Comparison of ENCODE assay signal across 15 cellular contexts in the genomic region with DNA sequence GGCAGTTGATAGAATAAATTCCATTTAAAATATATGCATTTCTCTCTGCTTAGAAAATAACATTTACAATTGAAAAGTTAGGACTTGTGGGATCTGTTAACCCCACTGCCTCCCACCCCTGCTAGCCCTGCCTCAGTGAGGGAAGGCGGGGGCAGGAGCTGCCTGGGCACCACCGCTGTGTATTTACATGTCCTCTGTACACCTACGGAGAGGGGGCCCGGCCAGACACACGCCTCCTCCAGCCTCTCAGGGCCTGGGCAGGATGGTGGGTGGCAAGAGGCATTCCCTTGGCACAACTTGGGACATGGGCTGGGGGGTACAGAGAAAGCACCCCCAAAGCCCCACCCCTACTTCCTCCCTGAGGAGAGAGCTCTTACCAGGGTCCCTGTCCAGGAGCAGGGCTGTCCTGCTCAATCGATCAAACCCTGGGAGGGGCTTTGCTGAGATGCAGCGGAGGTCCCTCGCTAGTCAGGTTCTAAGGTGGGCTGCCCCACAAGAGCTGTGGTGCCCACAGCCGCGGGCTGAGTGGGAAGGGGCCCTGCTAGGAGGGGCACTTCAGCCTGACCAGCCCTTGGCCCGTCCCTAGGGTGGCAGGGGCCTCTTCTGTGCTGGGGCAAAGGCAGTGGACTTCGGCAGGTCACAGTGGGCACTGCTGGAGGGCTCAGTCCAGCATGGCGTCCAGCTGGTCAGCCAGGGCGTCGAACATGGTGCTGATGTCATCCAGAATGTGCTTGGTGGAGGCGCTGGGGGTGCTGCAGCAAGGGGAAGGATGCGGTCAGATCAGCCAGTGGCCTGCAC. TPM values are rescaled to one million over a fixed set of nuclear protein-coding genes. Genes with fewer than 3 reads are reported as not detected.
DNase-seq lines count a peak whose midpoint lies in the region; ATAC-seq, FAIRE-seq and TF ChIP-seq lines count a peak whose summit lies in the region.
"Had no signal": no experiment of that assay in that cellular context is flagged by ENCODE, and none has a peak within 500 bp of the region (broad histone marks: within the 10 kb centered on the region; RNA-seq: fewer than 3 reads in every experiment).

No MANE protein-coding gene starts in this region.

- TF ChIP-seq POLR2A in H1 (IDR thresholded peaks at IDR 0.05; ENCODE audit: control extremely low read depth in 1 of 2, low read depth in 2 of 2, low read length in 2 of 2) (no peak), uterus (IDR thresholded peaks at IDR 0.05) (no peak)

- TF ChIP-seq CTCF in PC-9 (conservative IDR thresholded peaks at IDR 0.05) (no peak), H1 (IDR thresholded peaks at IDR 0.05; ENCODE audit: control extremely low read depth in 1 of 3, insufficient read depth in 1 of 3, low read depth in 1 of 3, low read length in 3 of 3) (no peak), psoas muscle (IDR thresholded peaks at IDR 0.05) (no peak), uterus (IDR thresholded peaks at IDR 0.05) (no peak), GM13976 (IDR thresholded peaks at IDR 0.05; ENCODE audit: borderline replicate concordance, control extremely low read depth, extremely low read depth, insufficient read depth, missing control alignments) (no peak)

- H2BK12ac ChIP-seq in H1 (ENCODE audit: low read depth, low read length) = no peak overlapping the region

- H2BK15ac ChIP-seq in H1 (ENCODE audit: low read length) = no peak overlapping the region

- no peak overlapping the region for H3K18ac ChIP-seq in H1 (ENCODE audit: extremely low read depth, low read length)

- intact Hi-C loops in PC-9 (cut with micrococcal nuclease; ENCODE audit: unreplicated experiment) = no loop called here
- intact Hi-C loops in psoas muscle (cut with DNase I) = no loop called here
- intact Hi-C loops in uterus (cut with DNase I; ENCODE audit: low total_unique reads) = no loop called here

- H3K56ac ChIP-seq in H1 (replicated peaks; ENCODE audit: insufficient read length, low read depth, low read length) = no peak overlapping the region

- in situ Hi-C loops in GM13976 (cut with MboI; ENCODE audit: low sequenced_read_pairs, unreplicated experiment) = no loop called here

- H3K9me3 ChIP-seq in PC-9 (ENCODE audit: insufficient read depth, low read depth) (no peaks in the 10 kb centered on the region), H1 (ENCODE audit: insufficient read depth in 2 of 2, low read depth in 1 of 2, low read length in 1 of 2) (no peaks in the 10 kb centered on the region), psoas muscle (no peaks in the 10 kb centered on the region), uterus (no peaks in the 10 kb centered on the region)
- H3K9me3 ChIP-seq: right lobe of liver had no signal

- H3K23me2 ChIP-seq in H1 (ENCODE audit: low read depth, low read length) = no peaks in the 10 kb centered on the region

- H3K4me2 ChIP-seq in PC-9 (no peak overlapping the region), H1 (ENCODE audit: insufficient read depth in 1 of 2, low read depth in 2 of 2, low read length in 2 of 2) (no peak overlapping the region)

- CTCF ChIA-PET in PC-9 (lab: Charles Lee) = interaction anchor here (0.7 kb wide), 1 partner anchor 72 kb away, joined by 3 read pairs; no protein-coding TSS in a partner anchor
- CTCF ChIA-PET in H1 (lab: Charles Lee; ENCODE audit: partially characterized antibody) = interaction anchor here (0.6 to 8.2 kb wide), 9 partner anchors 15 to 342 kb away, joined by 3 to 67 read pairs (median 5); partner anchors contain the start of genes SMIM5 and TSEN54

- no peak overlapping the region for H3K4ac ChIP-seq in H1 (replicated peaks; ENCODE audit: insufficient read length, low read depth, low read length)

- no peak overlapping the region for H3K23ac ChIP-seq in H1 (ENCODE audit: insufficient read length)

- H3K27ac ChIP-seq in PC-9 = no peak overlapping the region
- no peak overlapping the region; the same call in 1 of the 2 replicates for H3K27ac ChIP-seq in H1 (ENCODE audit: low read depth, low read length)
- H3K27ac ChIP-seq in psoas muscle = peak overlapping the region; percentile 5
- H3K27ac ChIP-seq in uterus = peak overlapping the region; percentile 62 to 71
- H3K27ac ChIP-seq: right lobe of liver had no signal

- no peaks in the 10 kb centered on the region for H3K9me2 ChIP-seq in PC-9 (ENCODE audit: insufficient read depth)

- no peaks in the 10 kb centered on the region for H3K27me3 ChIP-seq in PC-9 (ENCODE audit: insufficient read depth, low read depth)
- no peaks in the 10 kb centered on the region for H3K27me3 ChIP-seq in H1 (replicated peaks in 1 of 4; ENCODE audit: control insufficient read depth in 3 of 4, extremely low read depth in 1 of 4, insufficient read depth in 3 of 4, low read length in 3 of 4)
- H3K27me3 ChIP-seq in psoas muscle (ENCODE audit: insufficient read depth in 3 of 3, low read length in 2 of 3) = no peaks in the 10 kb centered on the region
- H3K27me3 ChIP-seq in uterus = no peaks in the 10 kb centered on the region
- H3K27me3 ChIP-seq: right lobe of liver had no signal

- FAIRE-seq in H1 (lab: Jason Lieb, UNC) = no peak
- FAIRE-seq: endometrium had no signal

- POLR2A ChIA-PET in PC-9 (lab: Charles Lee; ENCODE audit: unreplicated experiment) (no interaction called here), H1 (lab: Charles Lee; ENCODE audit: partially characterized antibody) (interaction anchor here (0.9 to 6.4 kb wide), 8 partner anchors 8 to 263 kb away, joined by 3 to 35 read pairs (median 4); partner anchors contain the start of genes CASKIN2 and TSEN54)

- H3K4me3 ChIP-seq in PC-9 (no peak overlapping the region), H1 (ENCODE audit: extremely low read depth in 1 of 4, insufficient read depth in 2 of 4, low read depth in 3 of 4, low read length in 4 of 4) (no peak overlapping the region), psoas muscle (no peak overlapping the region), uterus (no peak overlapping the region)
- H3K4me3 ChIP-seq: coronary artery, right lobe of liver had no signal

- no peaks in the 10 kb centered on the region for H3K79me1 ChIP-seq in H1 (ENCODE audit: low read depth, low read length)

- H2BK120ac ChIP-seq in H1 (replicated peaks; ENCODE audit: low read depth, low read length) = no peak overlapping the region

- no peaks in the 10 kb centered on the region for H3F3A ChIP-seq in PC-9 (ENCODE audit: insufficient read depth, low read depth)

- no peak for ATAC-seq in psoas muscle
- ATAC-seq: right lobe of liver had no signal

- H4K91ac ChIP-seq in H1 (replicated peaks; ENCODE audit: insufficient read length, low read length) = no peak overlapping the region

- TSS peak; percentile 12 for BruUV-seq in PC-9 (replicated peaks; lab: Mats Ljungman, UMichigan)

- no peak for TF ChIP-seq EP300 in H1 (IDR thresholded peaks at IDR 0.05; ENCODE audit: borderline replicate concordance in 1 of 2, low read depth in 2 of 2, low read length in 2 of 2)

- H4K20me1 ChIP-seq in PC-9 (ENCODE audit: insufficient read depth) (0 out of 2 replicates have a peak, but pooled peaks cover 3% of the 10 kb centered on the region), H1 (replicated peaks in 1 of 2; ENCODE audit: control insufficient read depth in 1 of 2, insufficient read depth in 2 of 2, low read length in 2 of 2) (peaks cover 0 to 9% of the 10 kb centered on the region in 2 experiments)

- no peaks in the 10 kb centered on the region for H3K36me3 ChIP-seq in PC-9 (ENCODE audit: low read depth)
- H3K36me3 ChIP-seq in H1 (ENCODE audit: control insufficient read depth in 2 of 4, insufficient read depth in 4 of 4, low read length in 3 of 4) = peaks cover 3 to 8% (median 6%) of the 10 kb centered on the region in 4 experiments; a peak in 6 of 8 replicates
- H3K36me3 ChIP-seq in psoas muscle (ENCODE audit: insufficient read depth in 1 of 2, low read depth in 1 of 2) = peaks cover 0 to 81% of the 10 kb centered on the region in 2 donors
- H3K36me3 ChIP-seq in uterus = no peaks in the 10 kb centered on the region

- no peak overlapping the region for H4K8ac ChIP-seq in H1 (ENCODE audit: extremely low read depth, insufficient read depth, low read length)

- no peak overlapping the region for H4K5ac ChIP-seq in H1 (ENCODE audit: insufficient read length, low read depth, low read length)

- no peak for TF ChIP-seq RAD21 in H1 (IDR thresholded peaks at IDR 0.05 in 1 of 2, conservative IDR thresholded peaks at IDR 0.05 in 1 of 2; ENCODE audit: low read depth in 2 of 2, low read length in 2 of 2)

- H3K4me1 ChIP-seq in PC-9 (replicated peaks; ENCODE audit: insufficient read depth) = no peaks in the 10 kb centered on the region
- no peaks in the 10 kb centered on the region for H3K4me1 ChIP-seq in H1 (replicated peaks in 1 of 4; ENCODE audit: control insufficient read depth in 3 of 4, insufficient read depth in 4 of 4, low read length in 3 of 4)
- H3K4me1 ChIP-seq in psoas muscle = peaks cover 18% of the 10 kb centered on the region
- no peaks in the 10 kb centered on the region for H3K4me1 ChIP-seq in uterus

- no peak overlapping the region for H2BK5ac ChIP-seq in H1 (ENCODE audit: low read depth, low read length)

- H3K79me2 ChIP-seq in PC-9 (ENCODE audit: low read depth) = no peaks in the 10 kb centered on the region
- no peaks in the 10 kb centered on the region for H3K79me2 ChIP-seq in H1 (ENCODE audit: control insufficient read depth in 1 of 2, insufficient read depth in 2 of 2, low read length in 2 of 2)

- no peak overlapping the region for H3K9ac ChIP-seq in H1 (replicated peaks in 1 of 4; ENCODE audit: extremely low read depth in 1 of 4, low read depth in 3 of 4, low read length in 3 of 4)

- no peak overlapping the region for H3K14ac ChIP-seq in H1 (ENCODE audit: insufficient read length)

- H2AFZ ChIP-seq in PC-9 (no peak overlapping the region), H1 (ENCODE audit: low read length) (no peak overlapping the region)

- DNase-seq in PC-9 = no peak
- DNase-seq in H1 (ENCODE audit: low read depth in 1 of 2, low spot score in 2 of 2) = no peak
- no peak for DNase-seq in psoas muscle
- DNase-seq in uterus = no peak
- no peak for DNase-seq in retina
- no peak for DNase-seq in GM13976 (ENCODE audit: low spot score)
- no peak for DNase-seq in T-helper 9 cell
- DNase-seq: activated CD4-positive, alpha-beta T cell treated with anti-CD3 and anti-CD28 coated beads, Interleukin-2, amount 10 ng/mL, durations not matched to agents 24 days and 14 days; AML-193; DND-41; NCI-H748 treated with DMSO at 0.1 percent for 48 hours; SIG-M5 had no signal

- no peak overlapping the region for H2AK5ac ChIP-seq in H1 (ENCODE audit: low read depth, low read length)

- no peak overlapping the region for H2BK20ac ChIP-seq in H1 (ENCODE audit: low read length)

- WGBS in H1 (ENCODE audit: extremely low coverage in 1 of 2, insufficient coverage in 1 of 2, insufficient read length in 1 of 2, insufficient replicate concordance in 2 of 2, low coverage in 1 of 2, low lambda C conversion rate in 2 of 2, missing lambda C conversion rate in 1 of 2), 2 experiments = 88% methylated on average over 17 of the region's 17 CpGs; no CpG with 5 or more reads in 1 of the 2 experiments
- 76 to 87% (median 79%) methylated on average over 17 of the region's 17 CpGs for WGBS in psoas muscle, 3 donors

RNA-seq across cellular contexts. Expression of gene CASKIN2, which starts 14.7 kb away (rescaled TPM):
- total RNA-seq in PC-9 (2021) = 24.4 and 25.4 TPM in 2 replicates
- total RNA-seq in H1 (2021; fragmentation: NEBNext Ultra II Directional; extraction: Animal tissue kit (Norgen Biotek cat#: 25700)) = 28.9 and 32.3 TPM in 2 replicates
- polyA plus RNA-seq in H1 (2011; rRNA removed) = 6.7 and 10.6 TPM in 2 replicates
- 6.0 TPM for polyA plus RNA-seq in H1 (2011; cell fraction: cytosol; rRNA removed)
- 36.0 TPM for polyA plus RNA-seq in H1 (2011; cell fraction: nucleus; rRNA removed)
- polyA plus RNA-seq in H1 (2012, experiment 1 of 2) = 10.0 to 15.3 TPM (median 14.4 TPM) in 4 replicates
- polyA plus RNA-seq in H1 (2012, experiment 2 of 2) = 12.7 TPM
- 8.6 TPM for polyA plus RNA-seq in H1 (2013, experiment 1 of 2)
- 8.0 TPM for polyA plus RNA-seq in H1 (2013, experiment 2 of 2)
- polyA minus RNA-seq in H1 (2011; rRNA and poly(A)+ RNA removed) = 9.0 and 13.9 TPM in 2 replicates
- polyA minus RNA-seq in H1 (2011; cell fraction: cytosol; rRNA and poly(A)+ RNA removed) = 8.7 TPM
- polyA minus RNA-seq in H1 (2011; cell fraction: nucleus; rRNA and poly(A)+ RNA removed) = 19.4 TPM
- 10 to 100 TPM; 26.3 to 33.5 (median 28.3) TPM for total RNA-seq in psoas muscle
- 10 to 100 TPM in 1 of 3 donors, 1 to 10 TPM in 2; 8.2 to 11.0 (median 8.9) TPM for polyA plus RNA-seq in psoas muscle
- 100 to 1,000 TPM in 1 of 4 donors, 10 to 100 TPM in 1, 1 to 10 TPM in 2; 7.4 to 122 (median 15.5) TPM for total RNA-seq in uterus

RNA-seq across cellular contexts. Expression of gene TSEN54, which starts 15.7 kb away (rescaled TPM):
- total RNA-seq in PC-9 (2021) (42.6 and 45.1 TPM in 2 replicates), psoas muscle (1 to 10 TPM; 5.7 to 9.7 (median 8.2) TPM), uterus (100 to 1,000 TPM in 1 of 4 donors, 10 to 100 TPM in 3; 17.4 to 102 (median 20.6) TPM)
- total RNA-seq in H1 (2021; fragmentation: NEBNext Ultra II Directional; extraction: Animal tissue kit (Norgen Biotek cat#: 25700)) = 43.6 and 44.8 TPM in 2 replicates
- polyA plus RNA-seq in H1 (2011; rRNA removed) (60.3 and 68.1 TPM in 2 replicates), psoas muscle (10 to 100 TPM; 10.1 to 14.9 (median 11.3) TPM)
- 52.7 TPM for polyA plus RNA-seq in H1 (2011; cell fraction: cytosol; rRNA removed)
- polyA plus RNA-seq in H1 (2011; cell fraction: nucleus; rRNA removed) = 106 TPM
- 41.4 to 67.2 TPM (median 56.3 TPM) in 4 replicates for polyA plus RNA-seq in H1 (2012, experiment 1 of 2)
- 63.3 TPM for polyA plus RNA-seq in H1 (2012, experiment 2 of 2)
- 32.9 TPM for polyA plus RNA-seq in H1 (2013, experiment 1 of 2)
- polyA plus RNA-seq in H1 (2013, experiment 2 of 2) = 29.0 TPM
- 35.2 and 45.8 TPM in 2 replicates for polyA minus RNA-seq in H1 (2011; rRNA and poly(A)+ RNA removed)
- 14.6 TPM for polyA minus RNA-seq in H1 (2011; cell fraction: cytosol; rRNA and poly(A)+ RNA removed)
- 18.1 TPM for polyA minus RNA-seq in H1 (2011; cell fraction: nucleus; rRNA and poly(A)+ RNA removed)

RNA-seq across cellular contexts. Expression of gene LLGL2, which starts 24.9 kb away (rescaled TPM):
- total RNA-seq in PC-9 (2021) = 138 and 156 TPM in 2 replicates
- 64.5 and 66.6 TPM in 2 replicates for total RNA-seq in H1 (2021; fragmentation: NEBNext Ultra II Directional; extraction: Animal tissue kit (Norgen Biotek cat#: 25700))
- polyA plus RNA-seq in H1 (2011; rRNA removed) = 77.1 and 126 TPM in 2 replicates
- 90.7 TPM for polyA plus RNA-seq in H1 (2011; cell fraction: cytosol; rRNA removed)
- polyA plus RNA-seq in H1 (2011; cell fraction: nucleus; rRNA removed) = 171 TPM
- 38.9 to 72.3 TPM (median 69.7 TPM) in 4 replicates for polyA plus RNA-seq in H1 (2012, experiment 1 of 2)
- polyA plus RNA-seq in H1 (2012, experiment 2 of 2) = 58.3 TPM
- 47.7 TPM for polyA plus RNA-seq in H1 (2013, experiment 1 of 2)
- 43.3 TPM for polyA plus RNA-seq in H1 (2013, experiment 2 of 2)
- polyA minus RNA-seq in H1 (2011; rRNA and poly(A)+ RNA removed) = 22.8 and 39.6 TPM in 2 replicates
- polyA minus RNA-seq in H1 (2011; cell fraction: cytosol; rRNA and poly(A)+ RNA removed) = 33.2 TPM
- 44.7 TPM for polyA minus RNA-seq in H1 (2011; cell fraction: nucleus; rRNA and poly(A)+ RNA removed)
- 1 to 10 TPM; 1.4 to 3.3 (median 1.5) TPM for total RNA-seq in psoas muscle
- polyA plus RNA-seq in psoas muscle = 1 to 10 TPM; 1.4 to 1.9 (median 1.4) TPM
- total RNA-seq in uterus = 10 to 100 TPM in 3 of 4 donors, 1 to 10 TPM in 1; 3.1 to 31.9 (median 14.0) TPM

RNA-seq across cellular contexts. Expression of gene TMEM94, which starts 44.2 kb away (rescaled TPM):
- total RNA-seq in PC-9 (2021) = 78.9 and 95.7 TPM in 2 replicates
- 54.8 and 64.3 TPM in 2 replicates for total RNA-seq in H1 (2021; fragmentation: NEBNext Ultra II Directional; extraction: Animal tissue kit (Norgen Biotek cat#: 25700))
- 69.9 and 147 TPM in 2 replicates for polyA plus RNA-seq in H1 (2011; rRNA removed)
- 40.8 TPM for polyA plus RNA-seq in H1 (2011; cell fraction: cytosol; rRNA removed)
- polyA plus RNA-seq in H1 (2011; cell fraction: nucleus; rRNA removed) = 381 TPM
- 65.6 to 77.5 TPM (median 73.0 TPM) in 4 replicates for polyA plus RNA-seq in H1 (2012, experiment 1 of 2)
- 62.7 TPM for polyA plus RNA-seq in H1 (2012, experiment 2 of 2)
- 65.9 TPM for polyA plus RNA-seq in H1 (2013, experiment 1 of 2)
- 65.6 TPM for polyA plus RNA-seq in H1 (2013, experiment 2 of 2)
- 42.3 and 63.6 TPM in 2 replicates for polyA minus RNA-seq in H1 (2011; rRNA and poly(A)+ RNA removed)
- 61.0 TPM for polyA minus RNA-seq in H1 (2011; cell fraction: cytosol; rRNA and poly(A)+ RNA removed)
- 89.8 TPM for polyA minus RNA-seq in H1 (2011; cell fraction: nucleus; rRNA and poly(A)+ RNA removed)
- total RNA-seq in psoas muscle = 10 to 100 TPM; 43.4 to 64.3 (median 49.6) TPM
- polyA plus RNA-seq in psoas muscle = 10 to 100 TPM; 18.7 to 48.5 (median 29.6) TPM
- total RNA-seq in uterus = 10 to 100 TPM in 2 of 4 donors, 1 to 10 TPM in 2; 3.8 to 91.2 (median 26.0) TPM

Comparison
In these comparisons a context has a peak if more than half of its experiments do, and no peak if none do; other contexts are left out.
1. H3K27ac ChIP-seq: peak in psoas muscle (single experiment) and uterus (2 of 2); none in PC-9 (single experiment) and H1 (single experiment).